10 cellular contexts compared by ENCODE assay signal in the genomic region with DNA sequence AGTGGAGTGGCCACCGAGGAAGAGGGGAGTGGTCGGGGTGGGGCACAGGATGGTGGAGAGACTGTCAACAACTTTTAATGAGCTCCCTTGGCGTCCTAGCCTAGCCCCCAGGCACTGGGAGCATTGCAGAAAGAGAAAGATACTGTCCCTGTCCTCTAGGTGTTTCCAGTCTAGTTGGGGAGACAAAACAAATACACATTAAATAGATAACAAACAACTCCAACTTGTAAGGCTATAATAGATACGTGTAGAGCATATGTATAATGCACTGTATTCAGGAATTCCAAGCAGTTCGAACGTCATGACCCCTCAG. TPM values are rescaled to one million over a fixed set of nuclear protein-coding genes. Genes with fewer than 3 reads are reported as not detected.
A peak's percentile ranks its signal among the peaks of the same experiment; 100 is the strongest.
DNase-seq lines count a peak whose midpoint lies in the region; ATAC-seq, FAIRE-seq and TF ChIP-seq lines count a peak whose summit lies in the region.
"Had no signal": no experiment of that assay in that cellular context is flagged by ENCODE, and none has a peak within 500 bp of the region (broad histone marks: within the 10 kb centered on the region; RNA-seq: fewer than 3 reads in every experiment).

No MANE protein-coding gene starts in this region.

- no peak overlapping the region for H2BK15ac ChIP-seq in IMR-90 (ENCODE audit: low read depth, low read length)

- H3K9me1 ChIP-seq in IMR-90 (ENCODE audit: insufficient read depth, low read length): peaks cover 13% of the 10 kb centered on the region
- no peaks in the 10 kb centered on the region for H3K9me1 ChIP-seq in K562 (ENCODE audit: control insufficient read depth, insufficient read depth, low read length)

- intact Hi-C loops in CD4-positive, alpha-beta memory T cell (cut with micrococcal nuclease): loop anchor here (1.0 to 10.0 kb wide), 4 partner anchors 48 to 221 kb away; a partner anchor contains a TSS
- intact Hi-C loops in IMR-90 (cut with micrococcal nuclease): loop anchor here (10.0 kb wide), 1 partner anchor 139 kb away; no protein-coding TSS in a partner anchor
- intact Hi-C loops in K562 (cut with micrococcal nuclease): loop anchor here (2.0 kb wide), 1 partner anchor 47 kb away; no protein-coding TSS in a partner anchor
- intact Hi-C loops in ovary (cut with DNase I): loop anchor here in 1 of 4 donors (10.0 kb wide), 1 partner anchor 49 kb away; no protein-coding TSS in a partner anchor

- ATAC-seq in IMR-90 (ENCODE audit: low read depth): no peak
- no peak for ATAC-seq in K562
- ATAC-seq in left lobe of liver: no peak
- no peak for ATAC-seq in HG02884 (IDR thresholded peaks at IDR 0.05; ENCODE audit: unreplicated experiment)

- peak overlapping the region; percentile 97 for H2AFZ ChIP-seq in IMR-90 (replicated peaks; ENCODE audit: low read length, poor library complexity)
- H2AFZ ChIP-seq in K562 (ENCODE audit: low read depth, low read length): no peak overlapping the region

- H3K27me3 Mint-ChIP-seq in CD4-positive, alpha-beta memory T cell: no peaks in the 10 kb centered on the region

- H3K79me2 ChIP-seq in K562 (ENCODE audit: control insufficient read depth, insufficient read depth, low read length): peaks cover 45% of the 10 kb centered on the region

- no peak for TF ChIP-seq POLR2A in IMR-90 (IDR thresholded peaks at IDR 0.05; ENCODE audit: low read depth, low read length)
- no peak for TF ChIP-seq POLR2A in K562 (conservative IDR thresholded peaks at IDR 0.05)
- no peak for TF ChIP-seq POLR2A in ovary (IDR thresholded peaks at IDR 0.05)

- CTCF ChIA-PET in CD4-positive, alpha-beta memory T cell (lab: Charles Lee; ENCODE audit: partially characterized antibody): interaction anchor here (0.8 to 3.3 kb wide), 13 partner anchors 8 to 228 kb away, joined by 3 to 16 read pairs (median 4); a partner anchor contains a TSS
- CTCF ChIA-PET in IMR-90 (lab: Yijun Ruan, JAX) (interaction anchor here (0.8 to 2.4 kb wide), 2 partner anchors 13 to 93 kb away, joined by 3 to 7 read pairs; no protein-coding TSS in a partner anchor), K562 (lab: Yijun Ruan, JAX; ENCODE audit: low intra/inter-chr PET ratio) (interaction anchor here (0.6 kb wide), 1 partner anchor 148 kb away, joined by 3 read pairs; no protein-coding TSS in a partner anchor)

- no peaks in the 10 kb centered on the region for H3K9me3 ChIP-seq in CD4-positive, alpha-beta memory T cell (ENCODE audit: control insufficient read depth in 1 of 2, low read length in 2 of 2)
- H3K9me3 ChIP-seq in IMR-90 (ENCODE audit: control insufficient read depth, insufficient read depth, low read length): no peaks in the 10 kb centered on the region
- H3K9me3 ChIP-seq in K562 (replicated peaks; ENCODE audit: control insufficient read depth, insufficient read depth, low read depth, low read length): no peaks in the 10 kb centered on the region
- H3K9me3 ChIP-seq in neutrophil: no peaks in the 10 kb centered on the region
- H3K9me3 ChIP-seq in ovary: no peaks in the 10 kb centered on the region

- H4K8ac ChIP-seq in IMR-90 (ENCODE audit: low read depth in 2 of 2, low read length in 2 of 2): no peak overlapping the region

- H3K36me3 ChIP-seq in CD4-positive, alpha-beta memory T cell (ENCODE audit: insufficient read depth, low read length): no peaks in the 10 kb centered on the region
- H3K36me3 ChIP-seq in IMR-90 (ENCODE audit: control insufficient read depth, insufficient read depth, low read length) (no peaks in the 10 kb centered on the region), K562 (ENCODE audit: control insufficient read depth, insufficient read depth, low read length) (0 out of 3 replicates have a peak, but pooled peaks cover 4% of the 10 kb centered on the region), neutrophil (no peaks in the 10 kb centered on the region), ovary (no peaks in the 10 kb centered on the region)

- no peak overlapping the region for H3K4ac ChIP-seq in IMR-90 (ENCODE audit: low read depth, low read length)

- no peaks in the 10 kb centered on the region for H3K27me3 ChIP-seq in CD4-positive, alpha-beta memory T cell (ENCODE audit: insufficient read depth, low read length)
- H3K27me3 ChIP-seq in IMR-90 (ENCODE audit: control insufficient read depth, insufficient read depth, low read length) (no peaks in the 10 kb centered on the region), K562 (ENCODE audit: control insufficient read depth in 2 of 2, insufficient read depth in 2 of 2, low read length in 2 of 2) (no peaks in the 10 kb centered on the region), neutrophil (peaks cover 10% of the 10 kb centered on the region), ovary (no peaks in the 10 kb centered on the region)

- peak overlapping the region; percentile 95 for H2AK9ac ChIP-seq in IMR-90 (replicated peaks; ENCODE audit: low read depth, low read length, poor library complexity)

- no CpG with 5 or more reads among the region's 6 CpGs for WGBS in IMR-90 (ENCODE audit: extremely low coverage in 2 of 2, insufficient read length in 1 of 2), 2 experiments
- 22% methylated on average over 4 of the region's 6 CpGs for WGBS in K562 (ENCODE audit: insufficient coverage, low coverage, missing lambda C conversion rate)
- 13 to 19% (median 19%) methylated on average over 6 of the region's 6 CpGs for WGBS in ovary, 3 donors

- H2BK20ac ChIP-seq in IMR-90 (ENCODE audit: low read depth, low read length): no peak overlapping the region

- no peak overlapping the region for H3K9ac ChIP-seq in IMR-90 (ENCODE audit: low read depth, low read length)
- H3K9ac ChIP-seq in K562 (ENCODE audit: insufficient read depth in 1 of 2, low read depth in 2 of 2, low read length in 2 of 2): no peak overlapping the region

- H3K27ac ChIP-seq in CD4-positive, alpha-beta memory T cell (ENCODE audit: low read depth, low read length): peak overlapping the region; percentile 57
- H3K27ac ChIP-seq in IMR-90 (ENCODE audit: insufficient read depth, low read length): no peak overlapping the region
- H3K27ac ChIP-seq in K562 (ENCODE audit: extremely low read depth, low read depth, low read length): no peak overlapping the region
- H3K27ac ChIP-seq in neutrophil: peak overlapping the region; percentile 75
- no peak overlapping the region for H3K27ac ChIP-seq in ovary

- H3K4me1 ChIP-seq in CD4-positive, alpha-beta memory T cell (ENCODE audit: insufficient read depth, low read length): peaks cover 20% of the 10 kb centered on the region
- H3K4me1 ChIP-seq in IMR-90 (ENCODE audit: control insufficient read depth, insufficient read depth, low read length): peaks cover 8% of the 10 kb centered on the region
- H3K4me1 ChIP-seq in K562 (replicated peaks in 1 of 2; ENCODE audit: control insufficient read depth in 2 of 2, insufficient read depth in 2 of 2, low read length in 2 of 2): peaks cover 12 to 18% of the 10 kb centered on the region in 2 experiments; a peak in 4 of 5 replicates
- peaks cover 7 to 18% of the 10 kb centered on the region in 2 experiments for H3K4me1 ChIP-seq in neutrophil (ENCODE audit: control insufficient read depth in 1 of 2, insufficient read depth in 1 of 2, low read depth in 1 of 2, low read length in 1 of 2)
- H3K4me1 ChIP-seq in ovary (ENCODE audit: insufficient read depth): peaks cover 2% of the 10 kb centered on the region

- H3K4me2 ChIP-seq in IMR-90 (ENCODE audit: low read depth, low read length) (no peak overlapping the region), K562 (ENCODE audit: insufficient read depth, low read length) (no peak overlapping the region)

- H2AK5ac ChIP-seq in IMR-90 (ENCODE audit: low read depth, low read length): no peak overlapping the region

- no peak for DNase-seq in CD4-positive, alpha-beta memory T cell
- DNase-seq in IMR-90: no peak
- no peak for DNase-seq in K562 (ENCODE audit: extremely low read depth in 1 of 4, low spot score in 3 of 4)
- DNase-seq in ovary: no peak
- no peak for DNase-seq in left lobe of liver (ENCODE audit: low spot score)
- no peak for DNase-seq in germinal center (ENCODE audit: low spot score)

- H3K4me3 Mint-ChIP-seq in CD4-positive, alpha-beta memory T cell: peak overlapping the region; percentile 35 to 89 (median 80)

- in situ Hi-C loops in IMR-90 (cut with MboI; ENCODE audit: low sequenced_read_pairs): no loop called here
- in situ Hi-C loops in K562 (cut with MboI): no loop called here

- no peak overlapping the region for H4K5ac ChIP-seq in IMR-90 (ENCODE audit: low read depth, low read length)

- POLR2A ChIA-PET in CD4-positive, alpha-beta memory T cell (lab: Charles Lee; ENCODE audit: partially characterized antibody): interaction anchor here (1.3 to 2.9 kb wide), 6 partner anchors 15 to 218 kb away, joined by 5 to 14 read pairs (median 8); a partner anchor contains a TSS
- POLR2A ChIA-PET in IMR-90 (lab: Charles Lee; ENCODE audit: unreplicated experiment) (no interaction called here), K562 (lab: Yijun Ruan, JAX) (interaction anchor here (0.9 to 1.1 kb wide), 3 partner anchors 10 to 57 kb away, joined by 3 to 4 read pairs (median 3); no protein-coding TSS in a partner anchor)

- no peak overlapping the region for H3K23ac ChIP-seq in IMR-90 (ENCODE audit: low read depth, low read length)

- FAIRE-seq in K562 (lab: Jason Lieb, UNC): no peak
- FAIRE-seq: colon had no signal

- H3K36me3 Mint-ChIP-seq in CD4-positive, alpha-beta memory T cell: no peaks in the 10 kb centered on the region

- TF ChIP-seq CTCF in IMR-90 (conservative IDR thresholded peaks at IDR 0.05; ENCODE audit: low read depth, low read length): no peak
- no peak for TF ChIP-seq CTCF in K562 (IDR thresholded peaks at IDR 0.05 in 2 of 3, conservative IDR thresholded peaks at IDR 0.05 in 1 of 3; ENCODE audit: insufficient read depth in 2 of 3, low read depth in 1 of 3, low read length in 3 of 3)
- no peak for TF ChIP-seq CTCF in neutrophil (IDR thresholded peaks at IDR 0.05)
- TF ChIP-seq CTCF in ovary (IDR thresholded peaks at IDR 0.05): no peak

- H3K4me1 Mint-ChIP-seq in CD4-positive, alpha-beta memory T cell: peaks cover 12 to 38% (median 25%) of the 10 kb centered on the region in 4 donors

- no peak overlapping the region for H3K14ac ChIP-seq in IMR-90 (replicated peaks; ENCODE audit: low read depth, low read length)

- TF ChIP-seq RAD21 in IMR-90 (IDR thresholded peaks at IDR 0.05; ENCODE audit: low read length): no peak
- no peak for TF ChIP-seq RAD21 in K562 (CRISPR knock-in tag; conservative IDR thresholded peaks at IDR 0.05 in 1 of 2, IDR thresholded peaks at IDR 0.05 in 1 of 2)

- H2BK5ac ChIP-seq in IMR-90 (ENCODE audit: low read depth, low read length, poor library complexity, severe bottlenecking): no peak overlapping the region

- H4K20me1 ChIP-seq in IMR-90 (ENCODE audit: insufficient read depth, low read length) (peaks cover 42% of the 10 kb centered on the region), K562 (replicated peaks; ENCODE audit: control insufficient read depth, insufficient read depth, low read length) (peaks cover 20% of the 10 kb centered on the region)

- no peaks in the 10 kb centered on the region for H3K9me3 Mint-ChIP-seq in CD4-positive, alpha-beta memory T cell

- peak overlapping the region; percentile 77 to 99 (median 96) for H3K27ac Mint-ChIP-seq in CD4-positive, alpha-beta memory T cell

- H3K18ac ChIP-seq in IMR-90 (ENCODE audit: low read depth, low read length): no peak overlapping the region

- no peak overlapping the region for H4K91ac ChIP-seq in IMR-90 (ENCODE audit: insufficient read depth, low read depth, low read length)

- BruUV-seq in IMR-90 (replicated peaks; lab: Mats Ljungman, UMichigan) (no TSS peak), K562 (replicated peaks; lab: Mats Ljungman, UMichigan) (no TSS peak)

- TF ChIP-seq EP300 in K562 (IDR thresholded peaks at IDR 0.05; ENCODE audit: low read length) (no peak), ovary (IDR thresholded peaks at IDR 0.05) (no peak)

- H3K56ac ChIP-seq in IMR-90 (ENCODE audit: extremely low read depth, insufficient read depth, low read length): no peak overlapping the region

- dilution Hi-C loops in IMR-90 (cut with HindIII; ENCODE audit: low sequenced_read_pairs, unreplicated experiment): no loop called here

- peak overlapping the region in 1 of 2 donors; percentile 27 for H3K4me3 ChIP-seq in CD4-positive, alpha-beta memory T cell (ENCODE audit: low read length in 2 of 2)
- 0 out of 2 replicates have a peak overlapping the region, but pooled peaks have one; percentile 7 for H3K4me3 ChIP-seq in IMR-90 (ENCODE audit: insufficient read depth, low read depth, low read length)
- no peak overlapping the region for H3K4me3 ChIP-seq in K562
- peak overlapping the region; percentile 79 to 92 for H3K4me3 ChIP-seq in neutrophil (ENCODE audit: low read depth in 1 of 2, low read length in 1 of 2)
- H3K4me3 ChIP-seq in ovary: no peak overlapping the region

- no peak overlapping the region for H2BK120ac ChIP-seq in IMR-90 (ENCODE audit: low read depth, low read length)

- peaks cover 19 to 40% of the 10 kb centered on the region in 2 experiments; a peak in 3 of 4 replicates for H3K79me1 ChIP-seq in IMR-90 (ENCODE audit: low read depth in 1 of 2, low read length in 2 of 2)

RNA-seq across cellular contexts. Expression of a gene that starts 0.4 kb away (rescaled TPM):
- total RNA-seq in CD4-positive, alpha-beta memory T cell: 10 to 100 TPM; 42.5 to 43.7 TPM
- 10 to 100 TPM in 1 of 2 donors, 1 to 10 TPM in 1; 4.5 to 14.6 TPM for polyA plus RNA-seq in CD4-positive, alpha-beta memory T cell
- total RNA-seq in IMR-90 (2012; rRNA removed) (17.6 and 20.0 TPM in 2 replicates), K562 (2014; rRNA removed) (20.5 and 21.6 TPM in 2 replicates), K562 (2014; rRNA removed; fragmentation: Illumina TruSeq; extraction: Trizol) (8.8 and 10.0 TPM in 2 replicates), K562 (2015; rRNA removed; fragmentation: Illumina TruSeq; extraction: Trizol) (13.3 and 15.6 TPM in 2 replicates), K562 (2021) (36.8 and 39.7 TPM in 2 replicates), ovary (10 to 100 TPM; 11.3 to 37.2 (median 29.0) TPM), left lobe of liver (9.8 TPM)
- polyA plus RNA-seq in IMR-90 (2012; rRNA removed) (14.3 and 17.6 TPM in 2 replicates), K562 (2011; rRNA removed) (12.6 and 20.8 TPM in 2 replicates), K562 (2014; fragmentation: Illumina TruSeq; extraction: Trizol) (24.5 and 25.4 TPM in 2 replicates), K562 (2014; fragmentation: Nextera tagmentation; extraction: Ambion mirVana) (1 to 10 TPM; 1.6 to 1.7 TPM), K562 (2014; rRNA removed) (15.6 and 22.1 TPM in 2 replicates), ovary (10 to 100 TPM in 1 of 2 donors, 1 to 10 TPM in 1; 8.3 to 15.4 TPM)
- polyA plus RNA-seq in IMR-90 (2012; cell fraction: cytosol; rRNA removed): 9.1 and 12.2 TPM in 2 replicates
- 43.5 and 62.5 TPM in 2 replicates for polyA plus RNA-seq in IMR-90 (2012; cell fraction: nucleus; rRNA removed; ENCODE audit: low replicate concordance)
- 48.0 and 101 TPM in 2 replicates for total RNA-seq in K562 (2011; cell fraction: chromatin; rRNA removed; ENCODE audit: low replicate concordance)
- total RNA-seq in K562 (2011; cell fraction: nucleolus; rRNA removed): 46.3 and 49.0 TPM in 2 replicates
- total RNA-seq in K562 (2011; cell fraction: nucleoplasm; rRNA removed): 34.9 and 41.1 TPM in 2 replicates
- polyA plus RNA-seq in K562 (2011; cell fraction: cytosol; rRNA removed): 9.9 and 13.8 TPM in 2 replicates
- polyA plus RNA-seq in K562 (2011; cell fraction: nucleus; rRNA removed): 60.0 and 60.8 TPM in 2 replicates
- 24.4 and 24.9 TPM in 2 replicates for polyA plus RNA-seq in K562 (2012)
- 56.4 and 69.3 TPM in 2 replicates for polyA minus RNA-seq in K562 (2011; rRNA and poly(A)+ RNA removed)
- 26.6 and 31.1 TPM in 2 replicates for polyA minus RNA-seq in K562 (2011; cell fraction: cytosol; rRNA and poly(A)+ RNA removed)
- 11.0 and 22.8 TPM in 2 replicates for polyA minus RNA-seq in K562 (2011; cell fraction: nucleus; rRNA and poly(A)+ RNA removed)

RNA-seq across cellular contexts. Expression of a gene that starts 14.0 kb away (rescaled TPM):
- not detected for total RNA-seq in CD4-positive, alpha-beta memory T cell
- not detected for polyA plus RNA-seq in CD4-positive, alpha-beta memory T cell
- not detected in 2 replicates for total RNA-seq in IMR-90 (2012; rRNA removed)
- 0.19 and 0.21 TPM in 2 replicates for polyA plus RNA-seq in IMR-90 (2012; rRNA removed)
- polyA plus RNA-seq in IMR-90 (2012; cell fraction: cytosol; rRNA removed): 0.08 and 0.32 TPM in 2 replicates
- polyA plus RNA-seq in IMR-90 (2012; cell fraction: nucleus; rRNA removed; ENCODE audit: low replicate concordance): 0.92 and 1.8 TPM in 2 replicates
- total RNA-seq in K562 (2011; cell fraction: chromatin; rRNA removed; ENCODE audit: low replicate concordance): not detected in 2 replicates
- not detected in 2 replicates for total RNA-seq in K562 (2011; cell fraction: nucleolus; rRNA removed)
- total RNA-seq in K562 (2011; cell fraction: nucleoplasm; rRNA removed): not detected in 2 replicates
- not detected in 2 replicates for total RNA-seq in K562 (2014; rRNA removed)
- total RNA-seq in K562 (2014; rRNA removed; fragmentation: Illumina TruSeq; extraction: Trizol): not detected in 2 replicates
- total RNA-seq in K562 (2015; rRNA removed; fragmentation: Illumina TruSeq; extraction: Trizol): not detected in 2 replicates
- total RNA-seq in K562 (2021): not detected in 2 replicates
- not detected in 2 replicates for polyA plus RNA-seq in K562 (2011; rRNA removed)
- not detected in 2 replicates for polyA plus RNA-seq in K562 (2011; cell fraction: cytosol; rRNA removed)
- polyA plus RNA-seq in K562 (2011; cell fraction: nucleus; rRNA removed): not detected in 2 replicates
- not detected in 2 replicates for polyA plus RNA-seq in K562 (2012)
- polyA plus RNA-seq in K562 (2014; fragmentation: Illumina TruSeq; extraction: Trizol): not detected in 2 replicates
- polyA plus RNA-seq in K562 (2014; fragmentation: Nextera tagmentation; extraction: Ambion mirVana): not detected
- not detected in 2 replicates for polyA plus RNA-seq in K562 (2014; rRNA removed)
- polyA minus RNA-seq in K562 (2011; rRNA and poly(A)+ RNA removed): not detected in 2 replicates
- not detected in 2 replicates for polyA minus RNA-seq in K562 (2011; cell fraction: cytosol; rRNA and poly(A)+ RNA removed)
- polyA minus RNA-seq in K562 (2011; cell fraction: nucleus; rRNA and poly(A)+ RNA removed): not detected in 2 replicates
- total RNA-seq in ovary: not detected
- not detected for polyA plus RNA-seq in ovary
- total RNA-seq in left lobe of liver: not detected
- total RNA-seq: Right ventricle myocardium superior had no signal

RNA-seq across cellular contexts. Expression of a gene that starts 47.8 kb away (rescaled TPM):
- 10 to 100 TPM; 50.0 to 62.2 TPM for total RNA-seq in CD4-positive, alpha-beta memory T cell
- polyA plus RNA-seq in CD4-positive, alpha-beta memory T cell: 10 to 100 TPM in 1 of 2 donors, 1 to 10 TPM in 1; 5.4 to 15.2 TPM
- total RNA-seq in IMR-90 (2012; rRNA removed) (1.3 and 1.4 TPM in 2 replicates), K562 (2014; rRNA removed) (1.5 and 4.0 TPM in 2 replicates), K562 (2014; rRNA removed; fragmentation: Illumina TruSeq; extraction: Trizol) (0.19 and 0.47 TPM in 2 replicates), K562 (2015; rRNA removed; fragmentation: Illumina TruSeq; extraction: Trizol) (0.65 and 0.75 TPM in 2 replicates), K562 (2021) (2.3 and 2.8 TPM in 2 replicates), ovary (10 to 100 TPM; 11.7 to 39.9 (median 26.1) TPM), left lobe of liver (8.9 TPM)
- polyA plus RNA-seq in IMR-90 (2012; rRNA removed) (8.3 and 10.0 TPM in 2 replicates), K562 (2011; rRNA removed) (1.1 and 3.1 TPM in 2 replicates), K562 (2014; fragmentation: Illumina TruSeq; extraction: Trizol) (1.3 and 1.6 TPM in 2 replicates), K562 (2014; fragmentation: Nextera tagmentation; extraction: Ambion mirVana) (under 1 TPM; 0.04 to 0.06 TPM), K562 (2014; rRNA removed) (1.5 and 1.6 TPM in 2 replicates), ovary (1 to 10 TPM; 3.3 to 8.8 TPM)
- 6.7 and 10.1 TPM in 2 replicates for polyA plus RNA-seq in IMR-90 (2012; cell fraction: cytosol; rRNA removed)
- polyA plus RNA-seq in IMR-90 (2012; cell fraction: nucleus; rRNA removed; ENCODE audit: low replicate concordance): 29.5 and 54.3 TPM in 2 replicates
- total RNA-seq in K562 (2011; cell fraction: chromatin; rRNA removed; ENCODE audit: low replicate concordance): 5.1 and 22.6 TPM in 2 replicates
- total RNA-seq in K562 (2011; cell fraction: nucleolus; rRNA removed): 12.2 and 15.7 TPM in 2 replicates
- total RNA-seq in K562 (2011; cell fraction: nucleoplasm; rRNA removed): 4.0 and 6.5 TPM in 2 replicates
- polyA plus RNA-seq in K562 (2011; cell fraction: cytosol; rRNA removed): 1.7 and 6.2 TPM in 2 replicates
- 8.1 and 13.7 TPM in 2 replicates for polyA plus RNA-seq in K562 (2011; cell fraction: nucleus; rRNA removed)
- 1.5 and 1.7 TPM in 2 replicates for polyA plus RNA-seq in K562 (2012)
- 0.74 and 1.6 TPM in 2 replicates for polyA minus RNA-seq in K562 (2011; rRNA and poly(A)+ RNA removed)
- 2.7 and 6.3 TPM in 2 replicates for polyA minus RNA-seq in K562 (2011; cell fraction: cytosol; rRNA and poly(A)+ RNA removed)
- 4.7 and 5.3 TPM in 2 replicates for polyA minus RNA-seq in K562 (2011; cell fraction: nucleus; rRNA and poly(A)+ RNA removed)

Comparison
In these comparisons a context has a peak if more than half of its experiments do, and no peak if none do; other contexts are left out.
1. H3K27ac ChIP-seq: peak in CD4-positive, alpha-beta memory T cell (single experiment) and neutrophil (single experiment); none in IMR-90 (single experiment), K562 (single experiment) and ovary (0 of 2).
2. H3K4me3 ChIP-seq: peak in IMR-90 (single experiment) and neutrophil (2 of 2); none in K562 (single experiment) and ovary (single experiment).